1 cellular context compared by ENCODE assay signal in genomic region chr9:83978992-83979811, GRCh38.
TF ChIP-seq lines count a peak whose summit lies in the region.

No MANE protein-coding gene starts in this region.

TF ChIP-seq in HEK293, 187 proteins besides CTCF, POLR2A, EP300 and RAD21 (continued from another document and continues in another):
- TF ChIP-seq ZNF37A (tag by site-specific recombination; IDR thresholded peaks at IDR 0.05) (no peak), ZNF274 (IDR thresholded peaks at IDR 0.05; ENCODE audit: low read length) (no peak), ZNF274 (tag by site-specific recombination; IDR thresholded peaks at IDR 0.05; ENCODE audit: borderline replicate concordance) (no peak), ZNF521 (tag by site-specific recombination; IDR thresholded peaks at IDR 0.05) (no peak), RBAK (tag by site-specific recombination; IDR thresholded peaks at IDR 0.05) (no peak), ZBTB26 (tag by site-specific recombination; optimal IDR thresholded peaks at IDR 0.05) (peak; percentile 20), ZNF555 (tag by site-specific recombination; conservative IDR thresholded peaks at IDR 0.05) (no peak), ZBTB7A (tag by site-specific recombination; IDR thresholded peaks at IDR 0.05; ENCODE audit: low read depth) (no peak), SP2 (tag by site-specific recombination; IDR thresholded peaks at IDR 0.05) (peak; percentile 43), ZNF140 (tag by site-specific recombination; IDR thresholded peaks at IDR 0.05) (no peak), ZNF610 (tag by site-specific recombination; IDR thresholded peaks at IDR 0.05; ENCODE audit: borderline replicate concordance) (no peak), IKZF3 (tag by site-specific recombination; IDR thresholded peaks at IDR 0.05) (no peak), TCF7L2 (IDR thresholded peaks at IDR 0.05; ENCODE audit: borderline replicate concordance, low read depth, low read length) (no peak), KLF10 (tag by site-specific recombination; IDR thresholded peaks at IDR 0.05) (no peak), ZNF121 (tag by site-specific recombination; IDR thresholded peaks at IDR 0.05) (no peak), REPIN1 (tag by site-specific recombination; IDR thresholded peaks at IDR 0.05; ENCODE audit: low read depth) (no peak), KLF9 (tag by site-specific recombination; IDR thresholded peaks at IDR 0.05; ENCODE audit: low read depth) (no peak), ZNF174 (tag by site-specific recombination; IDR thresholded peaks at IDR 0.05) (no peak), ZSCAN30 (tag by site-specific recombination; IDR thresholded peaks at IDR 0.05) (no peak; the same call in 1 of the 2 replicates), ZNF18 (tag by site-specific recombination; IDR thresholded peaks at IDR 0.05) (no peak), HOXC10 (CRISPR knock-in tag; IDR thresholded peaks at IDR 0.05) (no peak), PRDM4 (tag by site-specific recombination; IDR thresholded peaks at IDR 0.05) (no peak), PBX3 (CRISPR knock-in tag; IDR thresholded peaks at IDR 0.05) (no peak), ZNF747 (tag by site-specific recombination; IDR thresholded peaks at IDR 0.05) (no peak), ZNF768 (tag by site-specific recombination; IDR thresholded peaks at IDR 0.05) (no peak), PRDM10 (tag by site-specific recombination; IDR thresholded peaks at IDR 0.05) (no peak), ZNF2 (tag by site-specific recombination; IDR thresholded peaks at IDR 0.05) (no peak), AEBP2 (tag by site-specific recombination; IDR thresholded peaks at IDR 0.05; ENCODE audit: borderline replicate concordance) (no peak), BCL11A (tag by site-specific recombination; IDR thresholded peaks at IDR 0.05; ENCODE audit: low read depth) (no peak), ZNF791 (tag by site-specific recombination; IDR thresholded peaks at IDR 0.05) (no peak), ZNF48 (tag by site-specific recombination; IDR thresholded peaks at IDR 0.05) (no peak), ZNF221 (tag by site-specific recombination; IDR thresholded peaks at IDR 0.05; ENCODE audit: borderline replicate concordance) (no peak), WT1 (tag by site-specific recombination; IDR thresholded peaks at IDR 0.05) (no peak), ZNF785 (tag by site-specific recombination; IDR thresholded peaks at IDR 0.05) (no peak), KLF16 (tag by site-specific recombination; IDR thresholded peaks at IDR 0.05) (peak; percentile 59), HIC1 (tag by site-specific recombination; IDR thresholded peaks at IDR 0.05) (no peak), SCRT1 (tag by site-specific recombination; IDR thresholded peaks at IDR 0.05; ENCODE audit: borderline replicate concordance) (no peak), ZBTB10 (tag by site-specific recombination; IDR thresholded peaks at IDR 0.05) (no peak), ZNF423 (tag by site-specific recombination; IDR thresholded peaks at IDR 0.05) (no peak), ZNF391 (tag by site-specific recombination; IDR thresholded peaks at IDR 0.05; ENCODE audit: borderline replicate concordance, low read depth) (no peak), ZNF585B (tag by site-specific recombination; IDR thresholded peaks at IDR 0.05) (no peak), ZNF658 (tag by site-specific recombination; IDR thresholded peaks at IDR 0.05) (no peak), ZNF623 (tag by site-specific recombination; IDR thresholded peaks at IDR 0.05) (no peak), OSR2 (tag by site-specific recombination; IDR thresholded peaks at IDR 0.05) (peak; percentile 72), ZNF223 (tag by site-specific recombination; IDR thresholded peaks at IDR 0.05) (no peak), ZNF280C (tag by site-specific recombination; IDR thresholded peaks at IDR 0.05) (no peak)
